Comparison of ENCODE assay signal across 9 cellular contexts in the genomic region with DNA sequence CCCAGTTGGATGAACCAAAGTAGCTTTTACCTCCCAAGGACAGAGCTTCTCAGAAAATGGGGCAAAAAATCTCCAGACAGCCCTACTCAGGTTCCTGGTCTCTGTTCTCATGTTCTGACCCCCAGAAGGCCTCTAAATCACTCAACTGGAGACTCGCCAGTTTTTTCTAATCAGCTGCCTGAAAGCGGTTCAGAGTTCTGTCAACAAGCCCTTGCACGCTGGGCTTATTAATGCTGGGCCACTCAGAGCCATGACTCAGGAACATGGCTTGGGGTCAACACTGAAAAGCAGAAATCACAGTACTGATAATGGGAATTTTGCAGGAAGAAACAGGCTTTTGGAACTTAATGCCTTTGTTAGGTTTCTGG. TPM values are rescaled to one million over a fixed set of nuclear protein-coding genes. Genes with fewer than 3 reads are reported as not detected.
DNase-seq lines count a peak whose midpoint lies in the region; ATAC-seq and TF ChIP-seq lines count a peak whose summit lies in the region.
"Had no signal": no experiment of that assay in that cellular context is flagged by ENCODE, and none has a peak within 500 bp of the region (broad histone marks: within the 10 kb centered on the region; RNA-seq: fewer than 3 reads in every experiment).

No MANE protein-coding gene starts in this region.

- H3F3A ChIP-seq in SK-N-SH (replicated peaks; ENCODE audit: insufficient read depth), result no peaks in the 10 kb centered on the region

- H2AFZ ChIP-seq in SK-N-SH (ENCODE audit: low read depth), result peak overlapping the region; percentile 59; the same call in 1 of the 2 replicates

- H3K27me3 ChIP-seq in SK-N-SH (ENCODE audit: insufficient read depth), result no peaks in the 10 kb centered on the region
- no peaks in the 10 kb centered on the region for H3K27me3 ChIP-seq in stomach

- intact Hi-C loops in left ventricle myocardium superior (cut with micrococcal nuclease) (no loop called here), stomach (cut with DNase I; ENCODE audit: low total_unique reads) (no loop called here)
- intact Hi-C loops in activated CD4-positive, alpha-beta T cell treated with anti-CD3 and anti-CD28 coated beads, Interleukin-2, amount 10 ng/mL, durations not matched to agents 24 days and 14 days (cut with micrococcal nuclease), result loop anchor here (5.0 kb wide), 1 partner anchor 70 kb away; no protein-coding TSS in a partner anchor

- H4K20me1 ChIP-seq in SK-N-SH (ENCODE audit: insufficient read depth), result no peaks in the 10 kb centered on the region

- H3K4me1 ChIP-seq in SK-N-SH (ENCODE audit: control insufficient read depth in 1 of 2, insufficient read depth in 2 of 2, low read depth in 1 of 2, low read length in 1 of 2), result peaks cover 10 to 13% of the 10 kb centered on the region in 2 experiments; a peak in 2 of 4 replicates
- peaks cover 17 to 26% (median 19%) of the 10 kb centered on the region in 4 donors for H3K4me1 ChIP-seq in stomach

- 0 out of 2 replicates have a peak overlapping the region, but pooled peaks have one; percentile 27 for H3K4me2 ChIP-seq in SK-N-SH

- no peak overlapping the region for H3K4me3 Mint-ChIP-seq in activated CD4-positive, alpha-beta T cell treated with anti-CD3 and anti-CD28 coated beads, Interleukin-2, amount 10 ng/mL, durations not matched to agents 24 days and 14 days

- H3K9me3 ChIP-seq in SK-N-SH (no peaks in the 10 kb centered on the region), stomach (no peaks in the 10 kb centered on the region)

- H3K27ac ChIP-seq in SK-N-SH (ENCODE audit: low read depth in 2 of 2, low read length in 1 of 2), result peak overlapping the region; percentile 25 to 32; a peak in 3 of 4 replicates
- peak overlapping the region; percentile 78 to 83 (median 80) for H3K27ac ChIP-seq in stomach
- H3K27ac ChIP-seq: SK-N-MC had no signal

- no peak for TF ChIP-seq RAD21 in SK-N-SH (IDR thresholded peaks at IDR 0.05; ENCODE audit: low read length)

- no peaks in the 10 kb centered on the region for H3K9me3 Mint-ChIP-seq in activated CD4-positive, alpha-beta T cell treated with anti-CD3 and anti-CD28 coated beads, Interleukin-2, amount 10 ng/mL, durations not matched to agents 24 days and 14 days

- peaks cover 4% of the 10 kb centered on the region for H3K4me1 Mint-ChIP-seq in activated CD4-positive, alpha-beta T cell treated with anti-CD3 and anti-CD28 coated beads, Interleukin-2, amount 10 ng/mL, durations not matched to agents 24 days and 14 days

- DNase-seq in NCI-H510A treated with DMSO at 0.1 percent for 48 hours (lab: John Stamatoyannopoulos, UW) (peak; percentile 59), NCI-H510A (lab: John Stamatoyannopoulos, UW) (no peak), SK-N-SH (peak; percentile 33), left ventricle myocardium superior (peak; percentile 59), stomach (peak; percentile 77)
- DNase-seq in activated CD4-positive, alpha-beta T cell treated with anti-CD3 and anti-CD28 coated beads, Interleukin-2, amount 10 ng/mL, durations not matched to agents 24 days and 14 days, result no peak
- no peak for DNase-seq in stimulated activated CD4-positive, alpha-beta T cell treated with anti-CD3 and anti-CD28 coated beads, Interleukin-2, amount 100 ng/mL, for 48 hours

- no peak for TF ChIP-seq CTCF in SK-N-SH (IDR thresholded peaks at IDR 0.05)
- TF ChIP-seq CTCF in stomach (IDR thresholded peaks at IDR 0.05), result no peak

- H3K27me3 Mint-ChIP-seq in activated CD4-positive, alpha-beta T cell treated with anti-CD3 and anti-CD28 coated beads, Interleukin-2, amount 10 ng/mL, durations not matched to agents 24 days and 14 days, result peaks cover 20% of the 10 kb centered on the region

- no peak for TF ChIP-seq POLR2A in stomach (IDR thresholded peaks at IDR 0.05)

- H3K4me3 ChIP-seq in SK-N-SH (ENCODE audit: low read depth in 2 of 2, low read length in 1 of 2), result peak overlapping the region in 1 of 2 experiments; percentile 38; a peak in 1 of 4 replicates
- H3K4me3 ChIP-seq in stomach, result no peak overlapping the region
- H3K4me3 ChIP-seq: SK-N-MC had no signal

- POLR2A ChIA-PET in SK-N-SH (lab: Yijun Ruan, JAX), result interaction anchor here (0.7 kb wide), 1 partner anchor 170 kb away, joined by 3 read pairs; no protein-coding TSS in a partner anchor

- ATAC-seq in left ventricle myocardium superior (peak; percentile 82), GM21825 (IDR thresholded peaks at IDR 0.05; ENCODE audit: unreplicated experiment) (no peak)

- WGBS in SK-N-SH (ENCODE audit: low lambda C conversion rate), result 57% methylated on average over 3 of the region's 3 CpGs
- WGBS in stomach, 5 donors, result 9 to 21% (median 16%) methylated on average over 3 of the region's 3 CpGs

- H3K9me2 ChIP-seq in SK-N-SH, result no peaks in the 10 kb centered on the region

- no peaks in the 10 kb centered on the region for H3K36me3 Mint-ChIP-seq in activated CD4-positive, alpha-beta T cell treated with anti-CD3 and anti-CD28 coated beads, Interleukin-2, amount 10 ng/mL, durations not matched to agents 24 days and 14 days (ENCODE audit: low read depth)

- CTCF ChIA-PET in SK-N-SH (lab: Yijun Ruan, JAX), result interaction anchor here (0.6 to 3.6 kb wide), 56 partner anchors 9 to 645 kb away, joined by 3 to 55 read pairs (median 4); no protein-coding TSS in a partner anchor

- H3K79me2 ChIP-seq in SK-N-SH (ENCODE audit: insufficient read depth), result no peaks in the 10 kb centered on the region

- H3K36me3 ChIP-seq in SK-N-SH (replicated peaks in 1 of 2; ENCODE audit: control insufficient read depth in 1 of 2, insufficient read depth in 2 of 2, low read length in 1 of 2) (no peaks in the 10 kb centered on the region), stomach (peaks cover 0 to 45% (median 39%) of the 10 kb centered on the region in 4 donors)

- 0 out of 2 replicates have a peak overlapping the region, but pooled peaks have one; percentile 19 for H3K9ac ChIP-seq in SK-N-SH

- TF ChIP-seq EP300 in SK-N-SH (IDR thresholded peaks at IDR 0.05; ENCODE audit: borderline replicate concordance in 1 of 2, low read depth in 1 of 2, low read length in 1 of 2), result no peak
- TF ChIP-seq EP300 in stomach (IDR thresholded peaks at IDR 0.05), result no peak

- H3K27ac Mint-ChIP-seq in activated CD4-positive, alpha-beta T cell treated with anti-CD3 and anti-CD28 coated beads, Interleukin-2, amount 10 ng/mL, durations not matched to agents 24 days and 14 days, result no peak overlapping the region

TF ChIP-seq in SK-N-SH, 30 proteins besides CTCF, POLR2A, EP300 and RAD21 (continues in another document):
- TF ChIP-seq JUND (IDR thresholded peaks at IDR 0.05) (no peak), MXI1 (IDR thresholded peaks at IDR 0.05; ENCODE audit: low read depth, low read length) (no peak), CHD2 (IDR thresholded peaks at IDR 0.05; ENCODE audit: low read length, partially characterized antibody) (no peak), FOXM1 (IDR thresholded peaks at IDR 0.05; ENCODE audit: low read depth) (no peak), MEF2A (IDR thresholded peaks at IDR 0.05; ENCODE audit: borderline replicate concordance, low read depth) (no peak), FOXJ3 (CRISPR knock-in tag; IDR thresholded peaks at IDR 0.05) (no peak), YY1 (IDR thresholded peaks at IDR 0.05; ENCODE audit: low read depth) (no peak), RFX5 (IDR thresholded peaks at IDR 0.05; ENCODE audit: low read length) (no peak), TAF1 (IDR thresholded peaks at IDR 0.05; ENCODE audit: borderline replicate concordance, low read depth, low read length) (no peak), SIN3A (IDR thresholded peaks at IDR 0.05; ENCODE audit: borderline replicate concordance, low read depth, low read length) (no peak), ELF1 (IDR thresholded peaks at IDR 0.05) (no peak)
- TF ChIP-seq, protein P1, sequence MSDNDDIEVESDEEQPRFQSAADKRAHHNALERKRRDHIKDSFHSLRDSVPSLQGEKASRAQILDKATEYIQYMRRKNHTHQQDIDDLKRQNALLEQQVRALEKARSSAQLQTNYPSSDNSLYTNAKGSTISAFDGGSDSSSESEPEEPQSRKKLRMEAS (IDR thresholded peaks at IDR 0.05; ENCODE audit: low read depth), result no peak
- TF ChIP-seq, protein P2, sequence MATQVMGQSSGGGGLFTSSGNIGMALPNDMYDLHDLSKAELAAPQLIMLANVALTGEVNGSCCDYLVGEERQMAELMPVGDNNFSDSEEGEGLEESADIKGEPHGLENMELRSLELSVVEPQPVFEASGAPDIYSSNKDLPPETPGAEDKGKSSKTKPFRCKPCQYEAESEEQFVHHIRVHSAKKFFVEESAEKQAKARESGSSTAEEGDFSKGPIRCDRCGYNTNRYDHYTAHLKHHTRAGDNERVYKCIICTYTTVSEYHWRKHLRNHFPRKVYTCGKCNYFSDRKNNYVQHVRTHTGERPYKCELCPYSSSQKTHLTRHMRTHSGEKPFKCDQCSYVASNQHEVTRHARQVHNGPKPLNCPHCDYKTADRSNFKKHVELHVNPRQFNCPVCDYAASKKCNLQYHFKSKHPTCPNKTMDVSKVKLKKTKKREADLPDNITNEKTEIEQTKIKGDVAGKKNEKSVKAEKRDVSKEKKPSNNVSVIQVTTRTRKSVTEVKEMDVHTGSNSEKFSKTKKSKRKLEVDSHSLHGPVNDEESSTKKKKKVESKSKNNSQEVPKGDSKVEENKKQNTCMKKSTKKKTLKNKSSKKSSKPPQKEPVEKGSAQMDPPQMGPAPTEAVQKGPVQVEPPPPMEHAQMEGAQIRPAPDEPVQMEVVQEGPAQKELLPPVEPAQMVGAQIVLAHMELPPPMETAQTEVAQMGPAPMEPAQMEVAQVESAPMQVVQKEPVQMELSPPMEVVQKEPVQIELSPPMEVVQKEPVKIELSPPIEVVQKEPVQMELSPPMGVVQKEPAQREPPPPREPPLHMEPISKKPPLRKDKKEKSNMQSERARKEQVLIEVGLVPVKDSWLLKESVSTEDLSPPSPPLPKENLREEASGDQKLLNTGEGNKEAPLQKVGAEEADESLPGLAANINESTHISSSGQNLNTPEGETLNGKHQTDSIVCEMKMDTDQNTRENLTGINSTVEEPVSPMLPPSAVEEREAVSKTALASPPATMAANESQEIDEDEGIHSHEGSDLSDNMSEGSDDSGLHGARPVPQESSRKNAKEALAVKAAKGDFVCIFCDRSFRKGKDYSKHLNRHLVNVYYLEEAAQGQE (IDR thresholded peaks at IDR 0.05; ENCODE audit: low read depth, low read length), result no peak

RNA-seq across cellular contexts. Expression of a gene that starts 15.3 kb away (rescaled TPM):
- 10.5 and 13.5 TPM in 2 replicates for polyA plus RNA-seq in SK-N-SH (2012; rRNA removed)
- polyA plus RNA-seq in SK-N-SH (2012; cell fraction: cytosol; rRNA removed), result 7.1 and 10.5 TPM in 2 replicates
- 11.2 and 12.0 TPM in 2 replicates for polyA plus RNA-seq in SK-N-SH (2012; cell fraction: nucleus; rRNA removed)
- 94.6 TPM for total RNA-seq in left ventricle myocardium superior
- total RNA-seq in stomach, result 10 to 100 TPM in 4 of 5 donors, under 1 TPM in 1; 0.58 to 70.6 (median 15.6) TPM
- 10 to 100 TPM; 29.5 to 34.8 (median 31.9) TPM for polyA plus RNA-seq in stomach
- 0.35 and 0.47 TPM in 2 replicates for total RNA-seq in activated CD4-positive, alpha-beta T cell treated with anti-CD3 and anti-CD28 coated beads, Interleukin-2, amount 10 ng/mL, durations not matched to agents 24 days and 14 days

Comparison
In these comparisons a context has a peak if more than half of its experiments do, and no peak if none do; other contexts are left out.
1. DNase-seq: peak in NCI-H510A treated with DMSO at 0.1 percent for 48 hours (single experiment), SK-N-SH (single experiment), left ventricle myocardium superior (single experiment) and stomach (single experiment); none in NCI-H510A (single experiment), activated CD4-positive, alpha-beta T cell treated with anti-CD3 and anti-CD28 coated beads, Interleukin-2, amount 10 ng/mL, durations not matched to agents 24 days and 14 days (single experiment) and stimulated activated CD4-positive, alpha-beta T cell treated with anti-CD3 and anti-CD28 coated beads, Interleukin-2, amount 100 ng/mL, for 48 hours (0 of 2).